Comparison of ENCODE assay signal across 17 cellular contexts in genomic region chr2:239818086-239818485, GRCh38.
"Had no signal": no experiment of that assay in that cellular context is flagged by ENCODE, and none has a peak within 500 bp of the region (broad histone marks: within the 10 kb centered on the region; RNA-seq: fewer than 3 reads in every experiment).

No MANE protein-coding gene starts in this region.

- H3K36me3 ChIP-seq: ascending aorta, gastrocnemius medialis, heart left ventricle, transverse colon had no signal

- H3K27ac Mint-ChIP-seq: activated CD4-positive, alpha-beta memory T cell treated with anti-CD3 and anti-CD28 coated beads for 36 hours; activated naive CD4-positive, alpha-beta T cell treated with anti-CD3 and anti-CD28 coated beads for 36 hours; activated T-helper 1 cell treated with anti-CD3 and anti-CD28 coated beads, Interleukin-12 subunit alpha, Interleukin-12 subunit beta, Interleukin-2, Interleukin-4 antibody, amounts not matched to agents 30 ng/mL and 10 ng/mL and 1 ng/mL, durations not matched to agents 14 hours and 24 hours and 36 hours; naive B cell; stimulated activated naive B cell treated with anti-CD40 and anti-IgM and Interleukin-4, amounts not matched to agents 10 μg/mL and 1 μg/mL and 100 μg/mL, for 72 hours had no signal

- H3K9me3 Mint-ChIP-seq: activated CD4-positive, alpha-beta memory T cell treated with anti-CD3 and anti-CD28 coated beads for 36 hours; activated naive CD4-positive, alpha-beta T cell treated with anti-CD3 and anti-CD28 coated beads for 36 hours; activated T-helper 1 cell treated with anti-CD3 and anti-CD28 coated beads, Interleukin-12 subunit alpha, Interleukin-12 subunit beta, Interleukin-2, Interleukin-4 antibody, amounts not matched to agents 30 ng/mL and 10 ng/mL and 1 ng/mL, durations not matched to agents 14 hours and 24 hours and 36 hours had no signal

- H3K9me3 ChIP-seq: ascending aorta, gastrocnemius medialis, heart left ventricle, transverse colon had no signal

- H3K36me3 Mint-ChIP-seq: activated CD4-positive, alpha-beta memory T cell treated with anti-CD3 and anti-CD28 coated beads for 36 hours; naive B cell; stimulated activated naive B cell treated with anti-CD40 and anti-IgM and Interleukin-4, amounts not matched to agents 10 μg/mL and 1 μg/mL and 100 μg/mL, for 72 hours had no signal

- ATAC-seq: gastrocnemius medialis; heart left ventricle; SK-N-SH treated with all-trans-retinoic acid at 6 μM for 48 hours; stimulated activated naive B cell treated with anti-CD40 and anti-IgM and Interleukin-4, amounts not matched to agents 10 μg/mL and 1 μg/mL and 100 μg/mL, for 72 hours had no signal

- H3K4me3 ChIP-seq: ascending aorta, gastrocnemius medialis, heart left ventricle, transverse colon had no signal

- H3K27me3 ChIP-seq: ascending aorta, dorsolateral prefrontal cortex, transverse colon had no signal

- H3K27ac ChIP-seq: ascending aorta, gastrocnemius medialis, heart left ventricle, transverse colon had no signal

- H3K4me3 Mint-ChIP-seq: activated CD4-positive, alpha-beta memory T cell treated with anti-CD3 and anti-CD28 coated beads for 36 hours; activated naive CD4-positive, alpha-beta T cell treated with anti-CD3 and anti-CD28 coated beads for 36 hours; activated T-helper 1 cell treated with anti-CD3 and anti-CD28 coated beads, Interleukin-12 subunit alpha, Interleukin-12 subunit beta, Interleukin-2, Interleukin-4 antibody, amounts not matched to agents 30 ng/mL and 10 ng/mL and 1 ng/mL, durations not matched to agents 14 hours and 24 hours and 36 hours; naive B cell; stimulated activated naive B cell treated with anti-CD40 and anti-IgM and Interleukin-4, amounts not matched to agents 10 μg/mL and 1 μg/mL and 100 μg/mL, for 72 hours had no signal

- DNase-seq: activated CD4-positive, alpha-beta memory T cell treated with anti-CD3 and anti-CD28 coated beads for 36 hours; activated CD4-positive, alpha-beta T cell treated with anti-CD3 and anti-CD28 coated beads for 1 hour; activated naive CD4-positive, alpha-beta T cell treated with anti-CD3 and anti-CD28 coated beads for 36 hours; erythroblast; gastrocnemius medialis; mammary epithelial cell; naive B cell; occipital lobe; SHP77 treated with DMSO at 0.1 percent for 48 hours; stimulated activated CD4-positive, alpha-beta T cell treated with anti-CD3 and anti-CD28 coated beads, Interleukin-4, amount 100 ng/mL, for 1 hour; stimulated activated naive B cell treated with anti-CD40 and anti-IgM and Interleukin-4, amounts not matched to agents 10 μg/mL and 1 μg/mL and 100 μg/mL, for 72 hours; transverse colon had no signal
